19 cellular contexts compared by ENCODE assay signal in genomic region chr4:41454393-41454792, GRCh38.
DNase-seq lines count a peak whose midpoint lies in the region; TF ChIP-seq lines count a peak whose summit lies in the region.
"Had no signal": no experiment of that assay in that cellular context is flagged by ENCODE, and none has a peak within 500 bp of the region (broad histone marks: within the 10 kb centered on the region; RNA-seq: fewer than 3 reads in every experiment).

No MANE protein-coding gene starts in this region.

- peaks cover 16% of the 10 kb centered on the region for H3F3A ChIP-seq in neural progenitor cell (ENCODE audit: low read depth)

- H3K4me1 ChIP-seq in neural progenitor cell = peaks cover 36% of the 10 kb centered on the region
- H3K4me1 ChIP-seq: parathyroid adenoma had no signal

- no peaks in the 10 kb centered on the region for H3K27me3 ChIP-seq in neural progenitor cell
- H3K27me3 ChIP-seq: stomach had no signal

- peaks cover 4% of the 10 kb centered on the region for H3K9me3 Mint-ChIP-seq in neural progenitor cell

- no peak overlapping the region for H3K27ac ChIP-seq in neural progenitor cell
- H3K27ac ChIP-seq: 22Rv1, parathyroid adenoma, SK-N-MC, stomach had no signal

- peak; percentile 4 for DNase-seq in DMS 273 (lab: John Stamatoyannopoulos, UW; ENCODE audit: unreplicated experiment)
- no peak for DNase-seq in DMS 273 treated with DMSO at 0.1 percent for 48 hours (lab: John Stamatoyannopoulos, UW)
- DNase-seq in NCI-H460 (ENCODE audit: extremely low read depth, low read depth) = peak; percentile 62
- DNase-seq in fibroblast of the aortic adventitia (ENCODE audit: low read depth) = peak; percentile 9
- DNase-seq in neural progenitor cell (ENCODE audit: low spot score) = peak; percentile 12
- DNase-seq in foreskin melanocyte = no peak
- no peak for DNase-seq in activated CD8-positive, alpha-beta memory T cell treated with anti-CD3 and anti-CD28 coated beads for 24 hours
- no peak for DNase-seq in NCI-H2196 treated with DMSO at 0.1 percent for 48 hours (lab: John Stamatoyannopoulos, UW; ENCODE audit: unreplicated experiment)
- DNase-seq: activated CD4-positive, alpha-beta T cell treated with anti-CD3 and anti-CD28 coated beads, Interleukin-2, amount 50 U/mL, for 4 hours; activated T-cell treated with anti-CD3 and anti-CD28 coated beads, Interleukin-2, amount 50 U/mL, for 4 hours; CD4-positive, CD25-positive, alpha-beta regulatory T cell; GDM1; NCI-H1694 treated with DMSO at 0.1 percent for 48 hours; stimulated activated CD4-positive, alpha-beta T cell treated with anti-CD3 and anti-CD28 coated beads, Interleukin-12 subunit alpha, Interleukin-12 subunit beta, amount 100 ng/mL, for 4 hours; stomach had no signal

- no peak overlapping the region for H3K4me3 Mint-ChIP-seq in neural progenitor cell
- H3K4me3 Mint-ChIP-seq: activated T-cell treated with anti-CD3 and anti-CD28 coated beads, Interleukin-2, amount 50 U/mL, for 4 hours; CD4-positive, CD25-positive, alpha-beta regulatory T cell; central memory CD8-positive, alpha-beta T cell had no signal

- H3K27ac Mint-ChIP-seq in neural progenitor cell = no peak overlapping the region
- H3K27ac Mint-ChIP-seq: CD4-positive, CD25-positive, alpha-beta regulatory T cell had no signal

- no peak overlapping the region for H3K4me3 ChIP-seq in fibroblast of the aortic adventitia (ENCODE audit: low read depth, low read length)
- H3K4me3 ChIP-seq in neural progenitor cell = no peak overlapping the region
- H3K4me3 ChIP-seq: SK-N-MC, stomach had no signal

- no peaks in the 10 kb centered on the region for H3K36me3 Mint-ChIP-seq in neural progenitor cell
- H3K36me3 Mint-ChIP-seq: CD4-positive, CD25-positive, alpha-beta regulatory T cell had no signal

- H3K4me1 Mint-ChIP-seq in neural progenitor cell = peaks cover 40% of the 10 kb centered on the region
- H3K4me1 Mint-ChIP-seq: CD4-positive, CD25-positive, alpha-beta regulatory T cell; central memory CD8-positive, alpha-beta T cell had no signal

- no peaks in the 10 kb centered on the region for H3K36me3 ChIP-seq in neural progenitor cell
- H3K36me3 ChIP-seq: stomach had no signal

- H3K4me2 ChIP-seq in neural progenitor cell = peak overlapping the region; percentile 65

- no peaks in the 10 kb centered on the region for H3K79me2 ChIP-seq in neural progenitor cell (ENCODE audit: low read depth)
- H3K79me2 ChIP-seq: parathyroid adenoma had no signal

- H2AFZ ChIP-seq in neural progenitor cell (replicated peaks) = no peak overlapping the region
- H2AFZ ChIP-seq: parathyroid adenoma had no signal

- no peaks in the 10 kb centered on the region for H4K20me1 ChIP-seq in neural progenitor cell (ENCODE audit: low read depth)

- no peaks in the 10 kb centered on the region for H3K9me3 ChIP-seq in neural progenitor cell (ENCODE audit: low read depth)
- H3K9me3 ChIP-seq: stomach had no signal

- no peak for TF ChIP-seq CTCF in fibroblast of the aortic adventitia (IDR thresholded peaks at IDR 0.05; ENCODE audit: insufficient read depth, low read length)
- TF ChIP-seq CTCF in neural progenitor cell (IDR thresholded peaks at IDR 0.05) = no peak

- H3K27me3 Mint-ChIP-seq in neural progenitor cell (ENCODE audit: insufficient read depth, low read depth) = no peaks in the 10 kb centered on the region
- H3K27me3 Mint-ChIP-seq: central memory CD8-positive, alpha-beta T cell had no signal

- no peak overlapping the region for H3K9ac ChIP-seq in neural progenitor cell
- H3K9ac ChIP-seq: parathyroid adenoma had no signal

Comparison
In these comparisons a context has a peak if more than half of its experiments do, and no peak if none do; other contexts are left out.
1. DNase-seq: peak in DMS 273 (single experiment), NCI-H460 (single experiment), fibroblast of the aortic adventitia (single experiment) and neural progenitor cell (single experiment); none in DMS 273 treated with DMSO at 0.1 percent for 48 hours (single experiment), foreskin melanocyte (single experiment), activated CD8-positive, alpha-beta memory T cell treated with anti-CD3 and anti-CD28 coated beads for 24 hours (single experiment) and NCI-H2196 treated with DMSO at 0.1 percent for 48 hours (single experiment).